ENCODE assay signal across 21 cellular contexts in the genomic region with DNA sequence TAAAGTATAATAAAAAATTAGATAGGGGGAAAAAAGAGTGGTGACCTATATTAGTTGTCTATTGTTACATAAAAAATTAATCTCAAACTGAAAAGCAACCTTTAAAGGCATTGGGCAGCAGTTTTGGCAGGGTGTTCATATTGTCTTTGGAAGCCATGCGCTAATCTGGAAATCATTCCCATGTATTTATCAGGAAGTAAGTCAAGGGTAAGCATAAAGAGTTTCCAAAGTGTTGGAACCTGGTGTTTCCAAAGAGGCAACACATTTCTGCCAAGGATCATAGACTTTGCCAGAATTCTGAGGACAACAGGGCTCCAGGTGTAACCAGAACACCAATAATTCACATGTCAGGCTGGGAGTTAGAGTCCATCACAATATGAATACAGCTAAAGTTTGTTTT. TPM values are rescaled to one million over a fixed set of nuclear protein-coding genes. Genes with fewer than 3 reads are reported as not detected.
"Had no signal": no experiment of that assay in that cellular context is flagged by ENCODE, and none has a peak within 500 bp of the region (broad histone marks: within the 10 kb centered on the region; RNA-seq: fewer than 3 reads in every experiment).

No MANE protein-coding gene starts in this region.

- H3K79me2 ChIP-seq: hepatocyte had no signal

- H3K4me3 ChIP-seq: colonic mucosa, esophagus muscularis mucosa, gastroesophageal sphincter, heart left ventricle, hepatocyte, left ventricle myocardium inferior, lower lobe of right lung had no signal

- H3K27ac ChIP-seq: colonic mucosa, esophagus muscularis mucosa, foreskin keratinocyte, gastroesophageal sphincter, heart left ventricle, hepatocyte, left ventricle myocardium inferior, lower lobe of right lung had no signal

- H3K4me2 ChIP-seq: hepatocyte had no signal

- H3K36me3 ChIP-seq: colonic mucosa, esophagus muscularis mucosa, gastroesophageal sphincter, heart left ventricle, left ventricle myocardium inferior, lower lobe of right lung had no signal

- H3K27me3 ChIP-seq: colonic mucosa, esophagus muscularis mucosa, foreskin keratinocyte, gastroesophageal sphincter, heart left ventricle, hepatocyte had no signal

- ATAC-seq: effector memory CD8-positive, alpha-beta T cell; foreskin keratinocyte; gastroesophageal sphincter; heart left ventricle; left cardiac atrium; lower lobe of right lung had no signal

- FAIRE-seq: endometrium, frontal cortex had no signal

- H3K9me3 ChIP-seq: colonic mucosa, esophagus muscularis mucosa, lower lobe of right lung had no signal

- H2AFZ ChIP-seq: hepatocyte had no signal

- H3K4me1 ChIP-seq: colonic mucosa, heart left ventricle, left ventricle myocardium inferior, lower lobe of right lung had no signal

- DNase-seq: cerebellar nuclear complex; colonic mucosa; cortex of kidney; effector CD8-positive, alpha-beta T cell; effector memory CD8-positive, alpha-beta T cell; endodermal cell; foreskin keratinocyte; heart left ventricle; hypothalamus; immature natural killer cell; islet precursor cell; left cardiac atrium; left ventricle myocardium inferior; lower lobe of right lung; mesendoderm; midbrain had no signal

RNA-seq across cellular contexts. Expression of a gene that starts 55.7 kb away (rescaled TPM):
- polyA plus RNA-seq: immature natural killer cell had no signal
